In genomic region chrX:71214152-71214551, GRCh38 we compare ENCODE assay signal across 1 cellular context.
TF ChIP-seq lines count a peak whose summit lies in the region.

No MANE protein-coding gene starts in this region.

TF ChIP-seq in HepG2, 621 proteins besides CTCF, POLR2A, EP300 and RAD21 (continued from another document and continues in another):
- TF ChIP-seq SP5 (CRISPR knock-in tag; IDR thresholded peaks at IDR 0.05; ENCODE audit: borderline replicate concordance, low read depth) (no peak), CEBPG (CRISPR knock-in tag; IDR thresholded peaks at IDR 0.05) (no peak), TOE1 (CRISPR knock-in tag; IDR thresholded peaks at IDR 0.05) (no peak), ZNF256 (CRISPR knock-in tag; conservative IDR thresholded peaks at IDR 0.05) (no peak), EED (CRISPR knock-in tag; IDR thresholded peaks at IDR 0.05) (no peak), ZNF253 (CRISPR knock-in tag; IDR thresholded peaks at IDR 0.05; ENCODE audit: borderline replicate concordance) (no peak), SPEN (CRISPR knock-in tag; IDR thresholded peaks at IDR 0.05; ENCODE audit: low read depth) (no peak), ZNF292 (CRISPR knock-in tag; IDR thresholded peaks at IDR 0.05; ENCODE audit: borderline replicate concordance, low read depth) (no peak), ZNF232 (CRISPR knock-in tag; IDR thresholded peaks at IDR 0.05; ENCODE audit: borderline replicate concordance) (no peak), MLXIP (CRISPR knock-in tag; IDR thresholded peaks at IDR 0.05; ENCODE audit: borderline replicate concordance) (no peak), ZBTB43 (CRISPR knock-in tag; conservative IDR thresholded peaks at IDR 0.05) (no peak), ZFYVE20 (CRISPR knock-in tag; IDR thresholded peaks at IDR 0.05; ENCODE audit: borderline replicate concordance, low read depth) (no peak), AKNA (CRISPR knock-in tag; IDR thresholded peaks at IDR 0.05; ENCODE audit: borderline replicate concordance) (no peak), ARNT (IDR thresholded peaks at IDR 0.05) (no peak), RELA (CRISPR knock-in tag; IDR thresholded peaks at IDR 0.05) (no peak), MIXL1 (CRISPR knock-in tag; IDR thresholded peaks at IDR 0.05) (peak; percentile 52; the same call in 1 of the 2 replicates), ETS1 (CRISPR knock-in tag; IDR thresholded peaks at IDR 0.05) (no peak), HIC2 (CRISPR knock-in tag; IDR thresholded peaks at IDR 0.05; ENCODE audit: low read depth) (no peak), ZKSCAN5 (CRISPR knock-in tag; IDR thresholded peaks at IDR 0.05) (no peak), RXRB (CRISPR knock-in tag; IDR thresholded peaks at IDR 0.05; ENCODE audit: borderline replicate concordance) (peak; percentile 20; the same call in 1 of the 2 replicates), ZBTB25 (CRISPR knock-in tag; IDR thresholded peaks at IDR 0.05) (no peak), ZNF180 (CRISPR knock-in tag; IDR thresholded peaks at IDR 0.05; ENCODE audit: borderline replicate concordance, low read depth) (no peak), HES4 (CRISPR knock-in tag; IDR thresholded peaks at IDR 0.05; ENCODE audit: borderline replicate concordance) (no peak), AGO2 (optimal IDR thresholded peaks at IDR 0.05; ENCODE audit: low read depth, low read length) (no peak), ATM (IDR thresholded peaks at IDR 0.05; ENCODE audit: borderline replicate concordance) (no peak), ZNF589 (CRISPR knock-in tag; conservative IDR thresholded peaks at IDR 0.05) (no peak), ARID2 (CRISPR knock-in tag; IDR thresholded peaks at IDR 0.05; ENCODE audit: borderline replicate concordance) (no peak), ZKSCAN1 (IDR thresholded peaks at IDR 0.05; ENCODE audit: low read length) (no peak), ZNF776 (CRISPR knock-in tag; IDR thresholded peaks at IDR 0.05) (no peak), ZNF543 (CRISPR knock-in tag; IDR thresholded peaks at IDR 0.05) (no peak), NR0B2 (CRISPR knock-in tag; IDR thresholded peaks at IDR 0.05) (no peak), ZBTB10 (CRISPR knock-in tag; IDR thresholded peaks at IDR 0.05; ENCODE audit: borderline replicate concordance) (no peak), NFATC3 (CRISPR knock-in tag; IDR thresholded peaks at IDR 0.05) (no peak), ZBTB46 (CRISPR knock-in tag; IDR thresholded peaks at IDR 0.05; ENCODE audit: borderline replicate concordance) (no peak), DBP (CRISPR knock-in tag; IDR thresholded peaks at IDR 0.05; ENCODE audit: not compliant biosample characterization) (no peak)
